In genomic region chr7:106447318-106447847, GRCh38 we compare ENCODE assay signal across 30 cellular contexts.
"Had no signal": no experiment of that assay in that cellular context is flagged by ENCODE, and none has a peak within 500 bp of the region (broad histone marks: within the 10 kb centered on the region; RNA-seq: fewer than 3 reads in every experiment).

No MANE protein-coding gene starts in this region.

- H3K4me2 ChIP-seq: hepatocyte, neural progenitor cell had no signal

- H3K27me3 Mint-ChIP-seq: dendritic cell treated with granulocyte-macrophage colony-stimulating factor and Interleukin-4, amounts not matched to agents 40 ng/mL and 50 ng/mL, for 4 days had no signal

- H3K79me2 ChIP-seq: hepatocyte had no signal

- H3K36me3 ChIP-seq: colonic mucosa, gastrocnemius medialis, left ventricle myocardium inferior, neural progenitor cell, prostate gland, sigmoid colon, stomach, thyroid gland had no signal

- H3K27ac ChIP-seq: colonic mucosa, epithelial cell of prostate, gastrocnemius medialis, hepatocyte, left ventricle myocardium inferior, neural progenitor cell, prostate gland, sigmoid colon, stomach, thyroid gland had no signal

- DNase-seq: colonic mucosa; effector CD8-positive, alpha-beta T cell; endodermal cell; foreskin fibroblast; gastrocnemius medialis; head of caudate nucleus; kidney; left ventricle myocardium inferior; mesenchymal stem cell; mucosa of descending colon; naive B cell; nucleus accumbens; right cardiac atrium; sigmoid colon; stimulated activated CD4-positive, alpha-beta T cell treated with anti-CD3 and anti-CD28 coated beads, Interleukin-2, amount 100 ng/mL, for 24 hours; stimulated activated CD4-positive, alpha-beta T cell treated with anti-CD3 and anti-CD28 coated beads, Interleukin-4, amount 100 ng/mL, for 24 hours; stimulated activated naive CD4-positive, alpha-beta T cell treated with Interleukin-2 at 50 U/mL for 16 hours; stomach; thyroid gland; trophoblast cell had no signal

- H3K4me1 Mint-ChIP-seq: endodermal cell; mesothelial cell of epicardium; naive B cell; neural progenitor cell; stimulated activated effector memory CD8-positive, alpha-beta T cell treated with anti-CD3 and anti-CD28 coated beads, Interleukin-12 subunit alpha, Interleukin-12 subunit beta, amount 100 ng/mL, for 72 hours had no signal

- H2AFZ ChIP-seq: hepatocyte, neural progenitor cell had no signal

- H3K27me3 ChIP-seq: colonic mucosa, gastrocnemius medialis, hepatocyte, neural progenitor cell, sigmoid colon, stomach, thyroid gland had no signal

- H3K4me3 ChIP-seq: colonic mucosa, gastrocnemius medialis, hepatocyte, left ventricle myocardium inferior, lung, mucosa of descending colon, neural progenitor cell, prostate gland, sigmoid colon, stomach, thyroid gland had no signal

- H3K4me3 Mint-ChIP-seq: dendritic cell treated with granulocyte-macrophage colony-stimulating factor and Interleukin-4, amounts not matched to agents 40 ng/mL and 50 ng/mL, for 4 days; endodermal cell; mesothelial cell of epicardium; natural killer cell treated with Interleukin-12 subunit alpha and Interleukin-12 subunit beta and Interleukin-15 and Interleukin-18, amount 100 ng/mL, for 72 hours; neural progenitor cell; stimulated activated effector memory CD8-positive, alpha-beta T cell treated with anti-CD3 and anti-CD28 coated beads, Interleukin-12 subunit alpha, Interleukin-12 subunit beta, amount 100 ng/mL, for 72 hours had no signal

- H3K27ac Mint-ChIP-seq: dendritic cell treated with granulocyte-macrophage colony-stimulating factor and Interleukin-4, amounts not matched to agents 40 ng/mL and 50 ng/mL, for 4 days; endodermal cell; mesothelial cell of epicardium; naive B cell; neural progenitor cell; stimulated activated effector memory CD8-positive, alpha-beta T cell treated with anti-CD3 and anti-CD28 coated beads, Interleukin-12 subunit alpha, Interleukin-12 subunit beta, amount 100 ng/mL, for 72 hours had no signal

- H3K4me1 ChIP-seq: colonic mucosa, gastrocnemius medialis, neural progenitor cell, prostate gland, sigmoid colon, stomach had no signal

- H3K36me3 Mint-ChIP-seq: mesothelial cell of epicardium; neural progenitor cell; stimulated activated effector memory CD8-positive, alpha-beta T cell treated with anti-CD3 and anti-CD28 coated beads, Interleukin-12 subunit alpha, Interleukin-12 subunit beta, amount 100 ng/mL, for 72 hours had no signal

- H3K9ac ChIP-seq: neural progenitor cell had no signal

- FAIRE-seq: kidney had no signal

- ATAC-seq: esophagus mucosa; gastrocnemius medialis; mucosa of descending colon; natural killer cell treated with Interleukin-12 subunit alpha and Interleukin-12 subunit beta and Interleukin-15 and Interleukin-18, amount 100 ng/mL, for 72 hours; stimulated activated effector memory CD8-positive, alpha-beta T cell treated with anti-CD3 and anti-CD28 coated beads, Interleukin-12 subunit alpha, Interleukin-12 subunit beta, amount 100 ng/mL, for 72 hours had no signal

- H3K9me3 ChIP-seq: colonic mucosa, gastrocnemius medialis, prostate gland, thyroid gland had no signal
